In the genomic region with DNA sequence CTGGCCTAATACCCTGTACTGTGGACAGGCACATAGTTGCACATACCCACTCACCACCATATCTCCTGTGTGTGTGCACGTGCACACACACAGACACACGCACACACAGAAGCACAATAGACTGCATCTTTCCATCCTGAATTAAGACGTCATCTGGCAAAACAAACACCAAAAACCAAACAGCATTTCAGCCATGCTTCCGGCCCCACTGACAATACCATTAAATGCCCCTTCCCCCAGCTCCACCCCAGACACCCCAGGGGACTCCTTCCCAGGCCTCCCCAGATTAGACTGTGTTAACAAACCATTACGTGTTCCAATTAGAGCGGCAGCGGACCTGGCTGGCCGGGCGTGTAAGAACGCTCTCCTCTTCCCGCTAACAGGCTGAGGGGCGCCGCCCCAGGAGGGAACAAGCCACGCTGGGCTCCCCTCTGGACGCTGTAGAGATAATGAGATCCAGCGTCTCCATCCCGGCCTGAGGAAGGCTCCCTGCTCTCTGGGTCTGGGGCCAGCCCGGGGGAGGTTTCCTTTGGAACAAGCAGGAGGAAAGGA, we compare ENCODE assay signal across 17 cellular contexts.
DNase-seq lines count a peak whose midpoint lies in the region; ATAC-seq, FAIRE-seq and TF ChIP-seq lines count a peak whose summit lies in the region.
"Had no signal": no experiment of that assay in that cellular context is flagged by ENCODE, and none has a peak within 500 bp of the region (broad histone marks: within the 10 kb centered on the region; RNA-seq: fewer than 3 reads in every experiment).

No MANE protein-coding gene starts in this region.

- H3K4me1 Mint-ChIP-seq in GM23338 (peaks cover 19% of the 10 kb centered on the region), glutamatergic neuron (ENCODE audit: low read depth, unreplicated experiment) (peaks cover 13% of the 10 kb centered on the region)
- H3K4me1 Mint-ChIP-seq in activated T-cell treated with anti-CD3 and anti-CD28 coated beads, Interleukin-2, amount 50 U/mL, for 4 hours (ENCODE audit: low read depth): peaks cover 1% of the 10 kb centered on the region

- peak; percentile 74 for DNase-seq in A673 (ENCODE audit: low spot score)
- DNase-seq in GM23338 (ENCODE audit: low spot score): peak; percentile 46
- DNase-seq in NCI-H748 treated with DMSO at 0.1 percent for 48 hours (lab: John Stamatoyannopoulos, UW): peak; percentile 68
- DNase-seq in glutamatergic neuron: peak; percentile 78
- DNase-seq in NCI-H1105 (lab: John Stamatoyannopoulos, UW): no peak
- DNase-seq in amygdala (lab: John Stamatoyannopoulos, UW): no peak
- no peak for DNase-seq in activated T-cell treated with anti-CD3 and anti-CD28 coated beads, Interleukin-2, amount 50 U/mL, for 4 hours
- DNase-seq in GM19239 (ENCODE audit: insufficient read length, low spot score): no peak
- DNase-seq: activated CD4-positive, alpha-beta T cell treated with anti-CD3 and anti-CD28 coated beads for 1 hour; activated T-cell treated with anti-CD3 and anti-CD28 coated beads, Interleukin-2, amount 50 U/mL, for 24 hours; KBM-7; midbrain; stimulated activated CD4-positive, alpha-beta T cell treated with anti-CD3 and anti-CD28 coated beads, Interleukin-2, amount 100 ng/mL, for 24 hours; T-helper 1 cell had no signal

- TF ChIP-seq CTCF in A673 (conservative IDR thresholded peaks at IDR 0.05; ENCODE audit: low read depth, low read length) (0 out of 2 replicates have a peak, but pooled peaks have one; percentile 9), GM23338 (conservative IDR thresholded peaks at IDR 0.05; ENCODE audit: low read depth in 2 of 2) (no peak), glutamatergic neuron (IDR thresholded peaks at IDR 0.05; ENCODE audit: partially characterized antibody, unreplicated experiment) (no peak)

- H3K27me3 Mint-ChIP-seq in GM23338 (ENCODE audit: insufficient read depth, low read depth, poor library complexity) (peaks cover 6% of the 10 kb centered on the region), glutamatergic neuron (ENCODE audit: unreplicated experiment) (peaks cover 5% of the 10 kb centered on the region)
- no peaks in the 10 kb centered on the region for H3K27me3 Mint-ChIP-seq in activated T-cell treated with anti-CD3 and anti-CD28 coated beads, Interleukin-2, amount 50 U/mL, for 4 hours (ENCODE audit: low read depth)
- H3K27me3 Mint-ChIP-seq: activated T-cell treated with anti-CD3 and anti-CD28 coated beads, Interleukin-2, amount 50 U/mL, for 24 hours; type B pancreatic cell had no signal

- CTCF ChIA-PET in A673 (lab: Charles Lee): no interaction called here

- no peak overlapping the region for H2AFZ ChIP-seq in GM23338

- H3K27ac ChIP-seq in A673 (ENCODE audit: low read depth, low read length, poor library complexity, severe bottlenecking) (no peak overlapping the region), GM23338 (ENCODE audit: low read depth) (no peak overlapping the region)

- H3K36me3 Mint-ChIP-seq in GM23338 (ENCODE audit: low read depth) (no peaks in the 10 kb centered on the region), glutamatergic neuron (ENCODE audit: unreplicated experiment) (no peaks in the 10 kb centered on the region)
- H3K36me3 Mint-ChIP-seq in activated T-cell treated with anti-CD3 and anti-CD28 coated beads, Interleukin-2, amount 50 U/mL, for 4 hours (ENCODE audit: insufficient read depth): no peaks in the 10 kb centered on the region
- H3K36me3 Mint-ChIP-seq: type B pancreatic cell had no signal

- H3K9me2 ChIP-seq in GM23338 (ENCODE audit: insufficient read depth): no peaks in the 10 kb centered on the region

- no peaks in the 10 kb centered on the region for H3K36me3 ChIP-seq in A673 (ENCODE audit: insufficient read depth, low read length, poor library complexity, severe bottlenecking)
- no peaks in the 10 kb centered on the region for H3K36me3 ChIP-seq in GM23338 (ENCODE audit: insufficient read depth)

- no peaks in the 10 kb centered on the region for H3K9me3 ChIP-seq in A673 (ENCODE audit: low read depth, low read length, poor library complexity, severe bottlenecking)

- POLR2A ChIA-PET in A673 (lab: Charles Lee; ENCODE audit: low non-redundant PET): no interaction called here

- no peak overlapping the region for H3K27ac Mint-ChIP-seq in GM23338
- no peak overlapping the region for H3K27ac Mint-ChIP-seq in glutamatergic neuron (ENCODE audit: unreplicated experiment)
- H3K27ac Mint-ChIP-seq: activated T-cell treated with anti-CD3 and anti-CD28 coated beads, Interleukin-2, amount 50 U/mL, for 24 hours; dendritic cell treated with granulocyte-macrophage colony-stimulating factor and Interleukin-4, amounts not matched to agents 40 ng/mL and 50 ng/mL, for 4 days; type B pancreatic cell had no signal

- H3K4me2 ChIP-seq in GM23338: peak overlapping the region; percentile 65

- H4K20me1 ChIP-seq in GM23338 (replicated peaks; ENCODE audit: insufficient read depth): no peaks in the 10 kb centered on the region

- no peaks in the 10 kb centered on the region for H3K9me3 Mint-ChIP-seq in GM23338
- no peaks in the 10 kb centered on the region for H3K9me3 Mint-ChIP-seq in glutamatergic neuron (ENCODE audit: unreplicated experiment)
- H3K9me3 Mint-ChIP-seq in activated T-cell treated with anti-CD3 and anti-CD28 coated beads, Interleukin-2, amount 50 U/mL, for 4 hours: no peaks in the 10 kb centered on the region
- H3K9me3 Mint-ChIP-seq: activated T-cell treated with anti-CD3 and anti-CD28 coated beads, Interleukin-2, amount 50 U/mL, for 24 hours; dendritic cell treated with granulocyte-macrophage colony-stimulating factor and Interleukin-4, amounts not matched to agents 40 ng/mL and 50 ng/mL, for 4 days; type B pancreatic cell had no signal

- H3K4me3 Mint-ChIP-seq in GM23338: no peak overlapping the region
- no peak overlapping the region for H3K4me3 Mint-ChIP-seq in glutamatergic neuron (ENCODE audit: unreplicated experiment)
- H3K4me3 Mint-ChIP-seq in activated T-cell treated with anti-CD3 and anti-CD28 coated beads, Interleukin-2, amount 50 U/mL, for 4 hours: no peak overlapping the region
- H3K4me3 Mint-ChIP-seq: activated T-cell treated with anti-CD3 and anti-CD28 coated beads, Interleukin-2, amount 50 U/mL, for 24 hours; dendritic cell treated with granulocyte-macrophage colony-stimulating factor and Interleukin-4, amounts not matched to agents 40 ng/mL and 50 ng/mL, for 4 days; type B pancreatic cell had no signal

- no peaks in the 10 kb centered on the region for H3K79me2 ChIP-seq in GM23338 (replicated peaks; ENCODE audit: insufficient read depth)

- H3K27me3 ChIP-seq in A673 (replicated peaks; ENCODE audit: insufficient read depth, low read depth, low read length, poor library complexity): no peaks in the 10 kb centered on the region
- no peaks in the 10 kb centered on the region for H3K27me3 ChIP-seq in GM23338 (ENCODE audit: insufficient read depth)

- FAIRE-seq in GM19239 (lab: Jason Lieb, UNC): no peak

- peak overlapping the region; percentile 15 for H3K4me3 ChIP-seq in A673 (ENCODE audit: low read depth, low read length, poor library complexity, severe bottlenecking)
- H3K4me3 ChIP-seq in GM23338: 0 out of 2 replicates have a peak overlapping the region, but pooled peaks have one; percentile 30

- intact Hi-C loops in A673 (cut with micrococcal nuclease; ENCODE audit: unreplicated experiment): no loop called here

- BruUV-seq in A673 (replicated peaks; lab: Mats Ljungman, UMichigan): no TSS peak

- ATAC-seq in GM23338: peak; percentile 63
- no peak for ATAC-seq in activated T-cell treated with anti-CD3 and anti-CD28 coated beads, Interleukin-2, amount 50 U/mL, for 4 hours
- ATAC-seq: Panc1 had no signal

- H3F3A ChIP-seq in GM23338 (replicated peaks; ENCODE audit: low read depth): no peaks in the 10 kb centered on the region

- H3K4me1 ChIP-seq in A673 (ENCODE audit: insufficient read depth, low read length, poor library complexity, severe bottlenecking) (peaks cover 12% of the 10 kb centered on the region), GM23338 (ENCODE audit: insufficient read depth) (peaks cover 30% of the 10 kb centered on the region)

TF ChIP-seq in GM23338, 12 proteins besides CTCF, POLR2A, EP300 and RAD21 (continues in another document):
- TF ChIP-seq, protein P1, sequence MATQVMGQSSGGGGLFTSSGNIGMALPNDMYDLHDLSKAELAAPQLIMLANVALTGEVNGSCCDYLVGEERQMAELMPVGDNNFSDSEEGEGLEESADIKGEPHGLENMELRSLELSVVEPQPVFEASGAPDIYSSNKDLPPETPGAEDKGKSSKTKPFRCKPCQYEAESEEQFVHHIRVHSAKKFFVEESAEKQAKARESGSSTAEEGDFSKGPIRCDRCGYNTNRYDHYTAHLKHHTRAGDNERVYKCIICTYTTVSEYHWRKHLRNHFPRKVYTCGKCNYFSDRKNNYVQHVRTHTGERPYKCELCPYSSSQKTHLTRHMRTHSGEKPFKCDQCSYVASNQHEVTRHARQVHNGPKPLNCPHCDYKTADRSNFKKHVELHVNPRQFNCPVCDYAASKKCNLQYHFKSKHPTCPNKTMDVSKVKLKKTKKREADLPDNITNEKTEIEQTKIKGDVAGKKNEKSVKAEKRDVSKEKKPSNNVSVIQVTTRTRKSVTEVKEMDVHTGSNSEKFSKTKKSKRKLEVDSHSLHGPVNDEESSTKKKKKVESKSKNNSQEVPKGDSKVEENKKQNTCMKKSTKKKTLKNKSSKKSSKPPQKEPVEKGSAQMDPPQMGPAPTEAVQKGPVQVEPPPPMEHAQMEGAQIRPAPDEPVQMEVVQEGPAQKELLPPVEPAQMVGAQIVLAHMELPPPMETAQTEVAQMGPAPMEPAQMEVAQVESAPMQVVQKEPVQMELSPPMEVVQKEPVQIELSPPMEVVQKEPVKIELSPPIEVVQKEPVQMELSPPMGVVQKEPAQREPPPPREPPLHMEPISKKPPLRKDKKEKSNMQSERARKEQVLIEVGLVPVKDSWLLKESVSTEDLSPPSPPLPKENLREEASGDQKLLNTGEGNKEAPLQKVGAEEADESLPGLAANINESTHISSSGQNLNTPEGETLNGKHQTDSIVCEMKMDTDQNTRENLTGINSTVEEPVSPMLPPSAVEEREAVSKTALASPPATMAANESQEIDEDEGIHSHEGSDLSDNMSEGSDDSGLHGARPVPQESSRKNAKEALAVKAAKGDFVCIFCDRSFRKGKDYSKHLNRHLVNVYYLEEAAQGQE (IDR thresholded peaks at IDR 0.05; ENCODE audit: unreplicated experiment): no peak
- no peak for TF ChIP-seq ZNF331 (CRISPR knock-in tag; IDR thresholded peaks at IDR 0.05; ENCODE audit: low read depth)
- TF ChIP-seq ZNF114 (CRISPR knock-in tag; IDR thresholded peaks at IDR 0.05): no peak

Comparison
In these comparisons a context has a peak if more than half of its experiments do, and no peak if none do; other contexts are left out.
1. DNase-seq: peak in A673 (single experiment), GM23338 (single experiment), NCI-H748 treated with DMSO at 0.1 percent for 48 hours (single experiment) and glutamatergic neuron (single experiment); none in NCI-H1105 (single experiment), amygdala (0 of 56), activated T-cell treated with anti-CD3 and anti-CD28 coated beads, Interleukin-2, amount 50 U/mL, for 4 hours (single experiment) and GM19239 (single experiment).